12 cellular contexts compared by ENCODE assay signal in genomic region chr6:21653902-21654301, GRCh38.
"Had no signal": no experiment of that assay in that cellular context is flagged by ENCODE, and none has a peak within 500 bp of the region (broad histone marks: within the 10 kb centered on the region; RNA-seq: fewer than 3 reads in every experiment).

No MANE protein-coding gene starts in this region.

- DNase-seq: activated CD4-positive, alpha-beta memory T cell treated with anti-CD3 and anti-CD28 coated beads for 36 hours; activated CD8-positive, alpha-beta memory T cell treated with anti-CD3 and anti-CD28 coated beads, Interleukin-2, amount 10 ng/mL, durations not matched to agents 7 days and 5 days; activated T-cell treated with anti-CD3 and anti-CD28 coated beads, Interleukin-2, amount 50 U/mL, for 1 hour; adrenal gland; dorsolateral prefrontal cortex; hypothalamus; naive B cell; pancreas had no signal

- H3K27me3 ChIP-seq: adrenal gland, esophagus muscularis mucosa, pancreas had no signal

- H3K9me3 ChIP-seq: adrenal gland, esophagus muscularis mucosa, pancreas had no signal

- ATAC-seq: activated CD8-positive, alpha-beta memory T cell treated with anti-CD3 and anti-CD28 coated beads, Interleukin-2, amount 10 ng/mL, durations not matched to agents 7 days and 5 days; left lobe of liver; pancreas; sciatic nerve had no signal

- H3K36me3 ChIP-seq: adrenal gland, esophagus muscularis mucosa, pancreas had no signal

- H3K4me3 ChIP-seq: adrenal gland, dorsolateral prefrontal cortex, esophagus muscularis mucosa, pancreas had no signal

- H3K4me1 ChIP-seq: adrenal gland, esophagus muscularis mucosa had no signal

- H3K27ac ChIP-seq: adrenal gland, dorsolateral prefrontal cortex, esophagus muscularis mucosa, pancreas, VCaP had no signal
